In the genomic region with DNA sequence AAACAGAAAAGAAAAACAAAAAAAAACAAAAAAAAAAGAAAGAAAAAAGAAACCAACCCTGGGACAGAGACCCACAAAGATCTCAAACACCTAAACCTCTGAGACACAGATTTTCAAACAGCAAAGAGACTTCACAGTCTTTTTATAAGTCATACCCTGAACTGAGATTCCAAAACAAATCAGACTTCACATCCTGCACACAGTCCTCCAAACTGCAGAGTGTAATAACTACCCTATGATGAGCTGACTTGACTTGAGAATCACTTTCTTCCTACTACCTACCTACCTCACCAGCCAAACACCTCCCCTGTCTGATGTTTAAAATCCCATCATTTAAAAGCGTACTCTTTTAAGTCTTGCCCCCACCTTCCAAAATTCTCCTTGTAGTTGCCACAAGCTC, we compare ENCODE assay signal across 11 cellular contexts. TPM values are rescaled to one million over a fixed set of nuclear protein-coding genes. Genes with fewer than 3 reads are reported as not detected.
DNase-seq lines count a peak whose midpoint lies in the region; ATAC-seq and TF ChIP-seq lines count a peak whose summit lies in the region.
"Had no signal": no experiment of that assay in that cellular context is flagged by ENCODE, and none has a peak within 500 bp of the region (broad histone marks: within the 10 kb centered on the region; RNA-seq: fewer than 3 reads in every experiment).

No MANE protein-coding gene starts in this region.

- no peaks in the 10 kb centered on the region for H3K9me2 ChIP-seq in OCI-LY7 (ENCODE audit: insufficient read depth, low read length)

- H3K4me1 ChIP-seq in OCI-LY7 (ENCODE audit: insufficient read depth, low read length, poor library complexity, severe bottlenecking), result peaks cover 10% of the 10 kb centered on the region
- no peaks in the 10 kb centered on the region for H3K4me1 ChIP-seq in endodermal cell (ENCODE audit: control insufficient read depth, insufficient read depth, low read length)

- no peaks in the 10 kb centered on the region for H4K20me1 ChIP-seq in OCI-LY7 (ENCODE audit: insufficient read depth, low read length)

- H3K27me3 Mint-ChIP-seq in activated CD4-positive, alpha-beta T cell treated with anti-CD3 and anti-CD28 coated beads for 36 hours, result no peaks in the 10 kb centered on the region
- H3K27me3 Mint-ChIP-seq in endodermal cell (ENCODE audit: insufficient read depth), result no peaks in the 10 kb centered on the region

- H3K4me2 ChIP-seq in OCI-LY7 (ENCODE audit: low read length), result peak overlapping the region; percentile 97

- peak overlapping the region; percentile 98 for H3K27ac Mint-ChIP-seq in activated CD4-positive, alpha-beta T cell treated with anti-CD3 and anti-CD28 coated beads for 36 hours
- H3K27ac Mint-ChIP-seq in endodermal cell, result no peak overlapping the region

- peaks cover 7% of the 10 kb centered on the region; the same call in 1 of the 2 replicates for H3K79me2 ChIP-seq in OCI-LY7 (ENCODE audit: insufficient read depth, low read depth, low read length)

- no peak overlapping the region for H3K9ac ChIP-seq in endodermal cell (ENCODE audit: extremely low read depth, low read length, poor library complexity, severe bottlenecking)

- H3K9me3 Mint-ChIP-seq in activated CD4-positive, alpha-beta T cell treated with anti-CD3 and anti-CD28 coated beads for 36 hours (ENCODE audit: low read depth), result no peaks in the 10 kb centered on the region
- peaks cover 60% of the 10 kb centered on the region for H3K9me3 Mint-ChIP-seq in endodermal cell

- CTCF ChIA-PET in activated CD4-positive, alpha-beta T cell treated with anti-CD3 and anti-CD28 coated beads for 36 hours (lab: Charles Lee), result no interaction called here
- CTCF ChIA-PET in OCI-LY7 (lab: Charles Lee; ENCODE audit: unreplicated experiment), result interaction anchor here (0.5 kb wide), 1 partner anchor 94 kb away, joined by 3 read pairs; no protein-coding TSS in a partner anchor

- peaks cover 20% of the 10 kb centered on the region for H3K4me1 Mint-ChIP-seq in activated CD4-positive, alpha-beta T cell treated with anti-CD3 and anti-CD28 coated beads for 36 hours
- H3K4me1 Mint-ChIP-seq in endodermal cell, result peaks cover 5% of the 10 kb centered on the region

- POLR2A ChIA-PET in activated CD4-positive, alpha-beta T cell treated with anti-CD3 and anti-CD28 coated beads for 36 hours (lab: Charles Lee), result interaction anchor here (0.6 to 2.0 kb wide), 5 partner anchors 10 to 197 kb away, joined by 3 to 8 read pairs (median 3); a partner anchor contains a TSS
- POLR2A ChIA-PET in OCI-LY7 (lab: Charles Lee), result interaction anchor here (0.7 to 1.7 kb wide), 4 partner anchors 10 to 88 kb away, joined by 3 to 7 read pairs (median 4); no protein-coding TSS in a partner anchor

- no peaks in the 10 kb centered on the region for H3K36me3 ChIP-seq in OCI-LY7 (ENCODE audit: insufficient read depth, low read length)
- no peaks in the 10 kb centered on the region for H3K36me3 ChIP-seq in endodermal cell (ENCODE audit: control insufficient read depth, insufficient read depth, low read length)
- H3K36me3 ChIP-seq: left lung had no signal

- peak overlapping the region; percentile 95 for H2AFZ ChIP-seq in OCI-LY7 (ENCODE audit: low read length)

- TF ChIP-seq CTCF in OCI-LY7 (conservative IDR thresholded peaks at IDR 0.05; ENCODE audit: low read length) (no peak), endodermal cell (conservative IDR thresholded peaks at IDR 0.05) (no peak), retinal pigment epithelial cell (conservative IDR thresholded peaks at IDR 0.05; ENCODE audit: low read depth, low read length) (no peak)

- no TSS peak for BruUV-seq in OCI-LY7 (replicated peaks; lab: Mats Ljungman, UMichigan)

- no peaks in the 10 kb centered on the region for H3K27me3 ChIP-seq in endodermal cell (ENCODE audit: control insufficient read depth, insufficient read depth, low read length, poor library complexity, severe bottlenecking)
- H3K27me3 ChIP-seq: left lung had no signal

- peak overlapping the region; percentile 97 for H3K4me3 Mint-ChIP-seq in activated CD4-positive, alpha-beta T cell treated with anti-CD3 and anti-CD28 coated beads for 36 hours
- peak overlapping the region; percentile 77 for H3K4me3 Mint-ChIP-seq in endodermal cell

- no peak for DNase-seq in activated CD4-positive, alpha-beta T cell treated with anti-CD3 and anti-CD28 coated beads for 36 hours
- DNase-seq in activated CD4-positive, alpha-beta T cell treated with anti-CD3 and anti-CD28 coated beads for 48 hours, result no peak
- peak; percentile 14 for DNase-seq in OCI-LY7 (ENCODE audit: low spot score)
- DNase-seq in endodermal cell, result no peak
- DNase-seq in retinal pigment epithelial cell (ENCODE audit: low read depth), result no peak
- no peak for DNase-seq in OCI-M2 (lab: John Stamatoyannopoulos, UW; ENCODE audit: unreplicated experiment)
- DNase-seq in posterior cingulate gyrus, result no peak
- DNase-seq: left lung had no signal

- peak overlapping the region; percentile 42 for H3K27ac ChIP-seq in OCI-LY7 (ENCODE audit: low read depth, low read length, poor library complexity, severe bottlenecking)
- no peak overlapping the region for H3K27ac ChIP-seq in endodermal cell (ENCODE audit: low read depth, low read length)

- peak overlapping the region; percentile 73 for H3K4me3 ChIP-seq in OCI-LY7 (ENCODE audit: low read depth, low read length, poor library complexity, severe bottlenecking)
- no peak overlapping the region for H3K4me3 ChIP-seq in endodermal cell (ENCODE audit: low read length)
- peak overlapping the region; percentile 40 for H3K4me3 ChIP-seq in retinal pigment epithelial cell (ENCODE audit: low read length)

- H3K9me3 ChIP-seq in OCI-LY7 (ENCODE audit: low read length), result no peaks in the 10 kb centered on the region
- H3K9me3 ChIP-seq in endodermal cell (ENCODE audit: control insufficient read depth, low read length), result no peaks in the 10 kb centered on the region
- H3K9me3 ChIP-seq: left lung had no signal

- WGBS in endodermal cell (ENCODE audit: insufficient coverage in 1 of 2, insufficient read length in 1 of 2), 2 experiments, result 95% methylated on average over 1 of the region's 1 CpG; no CpG with 5 or more reads in 1 of the 2 experiments

- intact Hi-C loops in activated CD4-positive, alpha-beta T cell treated with anti-CD3 and anti-CD28 coated beads for 36 hours (cut with DNase I, micrococcal nuclease), result loop anchor here (2.0 to 5.0 kb wide), 7 partner anchors 24 to 531 kb away; a partner anchor contains a TSS
- intact Hi-C loops in OCI-LY7 (cut with micrococcal nuclease; ENCODE audit: unreplicated experiment) (loop anchor here (5.0 kb wide), 2 partner anchors 66 to 221 kb away; a partner anchor contains a TSS), posterior cingulate gyrus (cut with DNase I) (loop anchor here (2.0 kb wide), 1 partner anchor 64 kb away; no protein-coding TSS in a partner anchor)

- peak; percentile 60 for ATAC-seq in activated CD4-positive, alpha-beta T cell treated with anti-CD3 and anti-CD28 coated beads for 36 hours
- ATAC-seq in GM21515 (IDR thresholded peaks at IDR 0.05; ENCODE audit: unreplicated experiment), result no peak

- no peaks in the 10 kb centered on the region for H3K36me3 Mint-ChIP-seq in activated CD4-positive, alpha-beta T cell treated with anti-CD3 and anti-CD28 coated beads for 36 hours (ENCODE audit: low read depth)
- H3K36me3 Mint-ChIP-seq in endodermal cell (ENCODE audit: low read depth), result no peaks in the 10 kb centered on the region

RNA-seq across cellular contexts. Expression of a gene that starts 25.2 kb away (rescaled TPM):
- total RNA-seq in activated CD4-positive, alpha-beta T cell treated with anti-CD3 and anti-CD28 coated beads for 36 hours, result not detected
- total RNA-seq in OCI-LY7 (2014; rRNA removed; shearing (Covaris generic)), result not detected in 2 replicates
- total RNA-seq in OCI-LY7 (2022), result not detected in 2 replicates
- not detected for total RNA-seq in endodermal cell
- polyA plus RNA-seq in endodermal cell (2013, experiment 1 of 2), result not detected
- polyA plus RNA-seq in endodermal cell (2013, experiment 2 of 2), result not detected
- total RNA-seq: cerebellum had no signal
- polyA plus RNA-seq: AG04450 had no signal

RNA-seq across cellular contexts. Expression of a gene that starts 39.8 kb away (rescaled TPM):
- total RNA-seq in activated CD4-positive, alpha-beta T cell treated with anti-CD3 and anti-CD28 coated beads for 36 hours, result 10 to 100 TPM; 30.8 to 31.7 TPM
- 21.1 and 27.0 TPM in 2 replicates for total RNA-seq in OCI-LY7 (2014; rRNA removed; shearing (Covaris generic))
- total RNA-seq in OCI-LY7 (2022) (33.0 and 34.2 TPM in 2 replicates), endodermal cell (10 to 100 TPM in 1 of 2 donors, 1 to 10 TPM in 1; 7.8 to 10.6 TPM)
- 12.9 TPM for polyA plus RNA-seq in endodermal cell (2013, experiment 1 of 2)
- polyA plus RNA-seq in endodermal cell (2013, experiment 2 of 2), result 12.0 TPM

RNA-seq across cellular contexts. Expression of a gene that starts 50.1 kb away (rescaled TPM):
- total RNA-seq in activated CD4-positive, alpha-beta T cell treated with anti-CD3 and anti-CD28 coated beads for 36 hours, result not detected
- total RNA-seq in OCI-LY7 (2014; rRNA removed; shearing (Covaris generic)), result not detected in 2 replicates
- total RNA-seq in OCI-LY7 (2022) (not detected in 2 replicates), endodermal cell (not detected)
- not detected for polyA plus RNA-seq in endodermal cell (2013, experiment 1 of 2)
- not detected for polyA plus RNA-seq in endodermal cell (2013, experiment 2 of 2)
- total RNA-seq: cerebellum had no signal
- polyA plus RNA-seq: AG04450 had no signal

RNA-seq across cellular contexts. Expression of a gene that starts 52.7 kb away (rescaled TPM):
- 100 to 1,000 TPM in 1 of 2 experiments, 10 to 100 TPM in 1; 85.9 to 102 TPM for total RNA-seq in activated CD4-positive, alpha-beta T cell treated with anti-CD3 and anti-CD28 coated beads for 36 hours
- total RNA-seq in OCI-LY7 (2014; rRNA removed; shearing (Covaris generic)), result 43.9 and 44.8 TPM in 2 replicates
- 87.0 and 89.7 TPM in 2 replicates for total RNA-seq in OCI-LY7 (2022)
- total RNA-seq in endodermal cell, result under 1 TPM; 0.51 to 0.84 TPM
- polyA plus RNA-seq in endodermal cell (2013, experiment 1 of 2), result 0.28 TPM
- polyA plus RNA-seq in endodermal cell (2013, experiment 2 of 2), result 1.3 TPM
- polyA plus RNA-seq: AG04450 had no signal
